Comparison of ENCODE assay signal across 18 cellular contexts in the genomic region with DNA sequence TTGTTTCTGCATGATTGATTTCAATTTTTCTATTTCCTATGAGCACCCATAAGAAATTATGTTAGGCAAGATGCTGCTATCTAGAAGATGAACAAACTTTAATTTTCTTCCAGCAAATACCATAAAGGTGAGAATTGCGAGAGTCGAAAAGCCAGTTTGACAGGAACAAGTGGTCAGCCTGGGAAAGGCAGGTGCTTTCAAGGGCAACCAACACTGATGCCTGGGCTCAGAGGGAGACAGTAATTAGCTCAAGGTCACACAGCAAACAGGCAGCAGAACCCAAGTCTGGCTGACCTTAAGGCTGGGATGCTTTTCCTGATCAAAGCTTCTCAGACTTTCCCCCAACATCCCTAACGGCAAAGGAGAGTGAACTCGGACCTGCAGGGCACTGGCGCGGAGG. TPM values are rescaled to one million over a fixed set of nuclear protein-coding genes. Genes with fewer than 3 reads are reported as not detected.
DNase-seq lines count a peak whose midpoint lies in the region; ATAC-seq and TF ChIP-seq lines count a peak whose summit lies in the region.
"Had no signal": no experiment of that assay in that cellular context is flagged by ENCODE, and none has a peak within 500 bp of the region (broad histone marks: within the 10 kb centered on the region; RNA-seq: fewer than 3 reads in every experiment).

No MANE protein-coding gene starts in this region.

- intact Hi-C loops in Calu3 (cut with micrococcal nuclease; ENCODE audit: unreplicated experiment) (loop anchor here (1.0 kb wide), 1 partner anchor 45 kb away; no protein-coding TSS in a partner anchor), PC-9 (cut with micrococcal nuclease; ENCODE audit: unreplicated experiment) (no loop called here)

- POLR2A ChIA-PET in PC-9 (lab: Charles Lee; ENCODE audit: unreplicated experiment) = no interaction called here

- peaks cover 13% of the 10 kb centered on the region for H3K36me3 Mint-ChIP-seq in Calu3 (ENCODE audit: insufficient read depth, unreplicated experiment)
- no peaks in the 10 kb centered on the region for H3K36me3 Mint-ChIP-seq in neural progenitor cell
- H3K36me3 Mint-ChIP-seq in activated T-cell treated with anti-CD3 and anti-CD28 coated beads, Interleukin-2, amount 50 U/mL, for 4 hours (ENCODE audit: insufficient read depth) = no peaks in the 10 kb centered on the region
- H3K36me3 Mint-ChIP-seq: CD14-positive monocyte; CD8-positive, alpha-beta T cell had no signal

- H3K9ac ChIP-seq in neural progenitor cell = no peak overlapping the region
- H3K9ac ChIP-seq: GM23248 had no signal

- H3F3A ChIP-seq in PC-9 (ENCODE audit: insufficient read depth, low read depth) (peaks cover 4% of the 10 kb centered on the region; the same call in 1 of the 2 replicates), neural progenitor cell (ENCODE audit: low read depth) (peaks cover 24% of the 10 kb centered on the region)

- H3K27me3 ChIP-seq in PC-9 (ENCODE audit: insufficient read depth, low read depth) = no peaks in the 10 kb centered on the region
- H3K27me3 ChIP-seq in neural progenitor cell = no peaks in the 10 kb centered on the region

- peak overlapping the region; percentile 53 for H3K4me2 ChIP-seq in PC-9
- H3K4me2 ChIP-seq in neural progenitor cell = no peak overlapping the region

- H3K4me3 Mint-ChIP-seq in Calu3 (ENCODE audit: low read depth, unreplicated experiment) (no peak overlapping the region), neural progenitor cell (no peak overlapping the region)
- H3K4me3 Mint-ChIP-seq in activated T-cell treated with anti-CD3 and anti-CD28 coated beads, Interleukin-2, amount 50 U/mL, for 4 hours = no peak overlapping the region
- H3K4me3 Mint-ChIP-seq: CD14-positive monocyte; CD8-positive, alpha-beta T cell had no signal

- BruUV-seq in Calu3 (replicated peaks; lab: Mats Ljungman, UMichigan) (no TSS peak), PC-9 (replicated peaks; lab: Mats Ljungman, UMichigan) (no TSS peak)

- no peaks in the 10 kb centered on the region for H3K9me2 ChIP-seq in PC-9 (ENCODE audit: insufficient read depth)

- peaks cover 29% of the 10 kb centered on the region for H3K4me1 ChIP-seq in PC-9 (replicated peaks; ENCODE audit: insufficient read depth)
- peaks cover 44% of the 10 kb centered on the region for H3K4me1 ChIP-seq in neural progenitor cell

- H3K27ac ChIP-seq in PC-9 = no peak overlapping the region
- no peak overlapping the region for H3K27ac ChIP-seq in neural progenitor cell
- H3K27ac ChIP-seq: 22Rv1, GM23248 had no signal

- CTCF ChIA-PET in Calu3 (lab: Charles Lee) (interaction anchor here (1.1 kb wide), 1 partner anchor 9 kb away, joined by 5 read pairs; no protein-coding TSS in a partner anchor), PC-9 (lab: Charles Lee) (no interaction called here)

- H3K9me3 Mint-ChIP-seq in Calu3 (ENCODE audit: low read depth, unreplicated experiment) (no peaks in the 10 kb centered on the region), neural progenitor cell (no peaks in the 10 kb centered on the region)
- no peaks in the 10 kb centered on the region for H3K9me3 Mint-ChIP-seq in activated T-cell treated with anti-CD3 and anti-CD28 coated beads, Interleukin-2, amount 50 U/mL, for 4 hours
- H3K9me3 Mint-ChIP-seq: CD14-positive monocyte; CD8-positive, alpha-beta T cell had no signal

- H3K27me3 Mint-ChIP-seq in Calu3 (ENCODE audit: unreplicated experiment) = no peaks in the 10 kb centered on the region
- peaks cover 13% of the 10 kb centered on the region for H3K27me3 Mint-ChIP-seq in neural progenitor cell (ENCODE audit: insufficient read depth, low read depth)
- H3K27me3 Mint-ChIP-seq in activated T-cell treated with anti-CD3 and anti-CD28 coated beads, Interleukin-2, amount 50 U/mL, for 4 hours (ENCODE audit: low read depth) = no peaks in the 10 kb centered on the region

- no peaks in the 10 kb centered on the region for H3K36me3 ChIP-seq in PC-9 (ENCODE audit: low read depth)
- no peaks in the 10 kb centered on the region for H3K36me3 ChIP-seq in neural progenitor cell

- H3K4me1 Mint-ChIP-seq in Calu3 (ENCODE audit: low read depth, unreplicated experiment) (peaks cover 62% of the 10 kb centered on the region), neural progenitor cell (peaks cover 41% of the 10 kb centered on the region)
- peaks cover 21% of the 10 kb centered on the region for H3K4me1 Mint-ChIP-seq in activated T-cell treated with anti-CD3 and anti-CD28 coated beads, Interleukin-2, amount 50 U/mL, for 4 hours (ENCODE audit: low read depth)

- ATAC-seq in activated T-cell treated with anti-CD3 and anti-CD28 coated beads, Interleukin-2, amount 50 U/mL, for 4 hours = no peak
- no peak for ATAC-seq in omental fat pad (ENCODE audit: low FRiP score)
- ATAC-seq: CD8-positive, alpha-beta T cell had no signal

- no peak overlapping the region for H3K27ac Mint-ChIP-seq in Calu3 (ENCODE audit: unreplicated experiment)
- no peak overlapping the region for H3K27ac Mint-ChIP-seq in neural progenitor cell
- H3K27ac Mint-ChIP-seq: CD14-positive monocyte; CD8-positive, alpha-beta T cell had no signal

- H3K4me3 ChIP-seq in PC-9 (no peak overlapping the region), epithelial cell of esophagus (ENCODE audit: low read length) (no peak overlapping the region), neural progenitor cell (no peak overlapping the region)
- H3K4me3 ChIP-seq: GM23248 had no signal

- no peaks in the 10 kb centered on the region for H3K9me3 ChIP-seq in PC-9 (ENCODE audit: insufficient read depth, low read depth)
- H3K9me3 ChIP-seq in neural progenitor cell (ENCODE audit: low read depth) = no peaks in the 10 kb centered on the region

- H2AFZ ChIP-seq in PC-9 = no peak overlapping the region
- H2AFZ ChIP-seq in neural progenitor cell (replicated peaks) = no peak overlapping the region
- H2AFZ ChIP-seq: GM23248 had no signal

- H3K79me2 ChIP-seq in PC-9 (ENCODE audit: low read depth) (no peaks in the 10 kb centered on the region), neural progenitor cell (ENCODE audit: low read depth) (no peaks in the 10 kb centered on the region)

- H4K20me1 ChIP-seq in PC-9 (ENCODE audit: insufficient read depth) = no peaks in the 10 kb centered on the region
- H4K20me1 ChIP-seq in neural progenitor cell (ENCODE audit: low read depth) = no peaks in the 10 kb centered on the region

- DNase-seq in DMS53 (lab: John Stamatoyannopoulos, UW) = peak; percentile 45
- no peak for DNase-seq in DMS53 treated with DMSO at 0.1 percent for 48 hours (lab: John Stamatoyannopoulos, UW; ENCODE audit: unreplicated experiment)
- peak; percentile 58 for DNase-seq in Calu3
- peak in 1 of 2 experiments; percentile 75 for DNase-seq in PC-9
- peak; percentile 53 for DNase-seq in epithelial cell of esophagus (ENCODE audit: low read depth)
- DNase-seq in neural progenitor cell (ENCODE audit: low spot score) = no peak
- DNase-seq in activated T-cell treated with anti-CD3 and anti-CD28 coated beads, Interleukin-2, amount 50 U/mL, for 4 hours = no peak
- no peak for DNase-seq in omental fat pad (ENCODE audit: low spot score)
- DNase-seq: DMS 273 treated with DMSO at 0.1 percent for 48 hours, DMS79 treated with DMSO at 0.1 percent for 48 hours, EL, GM23248, H7 had no signal

- TF ChIP-seq CTCF in Calu3 (IDR thresholded peaks at IDR 0.05; ENCODE audit: unreplicated experiment) = no peak
- no peak for TF ChIP-seq CTCF in PC-9 (conservative IDR thresholded peaks at IDR 0.05)
- no peak for TF ChIP-seq CTCF in epithelial cell of esophagus (IDR thresholded peaks at IDR 0.05; ENCODE audit: insufficient read depth, low read depth, low read length, missing control alignments)
- no peak for TF ChIP-seq CTCF in neural progenitor cell (IDR thresholded peaks at IDR 0.05)
- TF ChIP-seq CTCF in omental fat pad (IDR thresholded peaks at IDR 0.05) = no peak

RNA-seq across cellular contexts. Expression of gene OTUB2, which starts 6.8 kb away (rescaled TPM):
- 15.3 and 22.2 TPM in 2 replicates for total RNA-seq in Calu3 (2022)
- 0.43 and 0.55 TPM in 2 replicates for total RNA-seq in PC-9 (2021)
- total RNA-seq in neural progenitor cell (ENCODE audit: low replicate concordance) = 6.8 and 9.6 TPM in 2 replicates
- under 1 TPM; 0.50 to 0.54 (median 0.53) TPM for total RNA-seq in activated T-cell treated with anti-CD3 and anti-CD28 coated beads, Interleukin-2, amount 50 U/mL, for 4 hours
- total RNA-seq in omental fat pad = 1 to 10 TPM in 2 of 4 donors, under 1 TPM in 2; 0.47 to 1.7 (median 0.96) TPM
- total RNA-seq: CD8-positive, alpha-beta T cell had no signal

RNA-seq across cellular contexts. Expression of gene CCDC197, which starts 22.2 kb away (rescaled TPM):
- not detected in 2 replicates for total RNA-seq in Calu3 (2022)
- total RNA-seq in PC-9 (2021) = not detected in 2 replicates
- total RNA-seq in neural progenitor cell (ENCODE audit: low replicate concordance) = not detected in 2 replicates
- total RNA-seq in activated T-cell treated with anti-CD3 and anti-CD28 coated beads, Interleukin-2, amount 50 U/mL, for 4 hours = under 1 TPM in 1 of 3 donors, not detected in 2; 0.35 TPM
- total RNA-seq in omental fat pad = not detected
- total RNA-seq: A673; CD8-positive, alpha-beta T cell; GM23248; H7; HT1080 had no signal

RNA-seq across cellular contexts. Expression of gene ASB2, which starts 43.0 kb away (rescaled TPM):
- total RNA-seq in Calu3 (2022) (0.17 and 0.19 TPM in 2 replicates), PC-9 (2021) (not detected in 2 replicates), neural progenitor cell (ENCODE audit: low replicate concordance) (0.62 TPM in 1 of 2 replicates, not detected in the other), omental fat pad (1 to 10 TPM in 1 of 4 donors, under 1 TPM in 3; 0.36 to 2.4 (median 0.56) TPM)
- 1 to 10 TPM; 8.2 to 9.9 (median 9.8) TPM for total RNA-seq in activated T-cell treated with anti-CD3 and anti-CD28 coated beads, Interleukin-2, amount 50 U/mL, for 4 hours
- total RNA-seq: A673, GM23248, HT1080 had no signal

Comparison
In these comparisons a context has a peak if more than half of its experiments do, and no peak if none do; other contexts are left out.
1. DNase-seq: peak in DMS53 (single experiment), Calu3 (single experiment) and epithelial cell of esophagus (single experiment); none in DMS53 treated with DMSO at 0.1 percent for 48 hours (single experiment), neural progenitor cell (single experiment), activated T-cell treated with anti-CD3 and anti-CD28 coated beads, Interleukin-2, amount 50 U/mL, for 4 hours (single experiment) and omental fat pad (single experiment).